Comparison of ENCODE assay signal across 28 cellular contexts in the genomic region with DNA sequence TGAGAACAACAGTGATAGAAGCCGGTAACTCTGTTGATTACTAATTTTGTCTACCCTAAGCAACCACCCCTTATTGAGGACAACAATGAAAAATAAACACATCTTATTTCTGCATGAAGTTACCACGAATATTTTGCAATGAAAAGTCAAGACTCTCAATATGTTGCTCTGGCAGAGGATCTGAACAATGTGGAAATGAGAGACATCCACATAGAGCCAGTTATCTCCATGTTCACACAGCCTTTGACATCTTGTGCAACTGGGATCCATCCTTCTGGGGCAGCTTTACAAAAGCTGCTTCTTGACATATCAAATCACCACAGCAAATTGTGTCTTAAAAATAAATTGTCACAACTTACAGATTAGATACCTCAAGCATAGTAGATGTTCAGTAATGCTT. TPM values are rescaled to one million over a fixed set of nuclear protein-coding genes. Genes with fewer than 3 reads are reported as not detected.
DNase-seq lines count a peak whose midpoint lies in the region; ATAC-seq, FAIRE-seq and TF ChIP-seq lines count a peak whose summit lies in the region.
"Had no signal": no experiment of that assay in that cellular context is flagged by ENCODE, and none has a peak within 500 bp of the region (broad histone marks: within the 10 kb centered on the region; RNA-seq: fewer than 3 reads in every experiment).

No MANE protein-coding gene starts in this region.

- H4K91ac ChIP-seq in trophoblast cell (ENCODE audit: low read depth, low read length), result no peak overlapping the region

- no peaks in the 10 kb centered on the region for H3K36me3 Mint-ChIP-seq in activated T-cell treated with anti-CD3 and anti-CD28 coated beads, Interleukin-2, amount 50 U/mL, for 4 hours (ENCODE audit: insufficient read depth)
- H3K36me3 Mint-ChIP-seq: CD4-positive, alpha-beta memory T cell had no signal

- dilution Hi-C loops in keratinocyte (cut with MboI; ENCODE audit: extremely low pct_ligation_motif_present, low sequenced_read_pairs), result no loop called here

- H2AK5ac ChIP-seq in trophoblast cell (ENCODE audit: low read length), result no peak overlapping the region

- no peaks in the 10 kb centered on the region for H3K27me3 Mint-ChIP-seq in activated T-cell treated with anti-CD3 and anti-CD28 coated beads, Interleukin-2, amount 50 U/mL, for 4 hours (ENCODE audit: low read depth)

- no peak overlapping the region for H4K12ac ChIP-seq in trophoblast cell (ENCODE audit: low read depth, low read length)

- H3K9me3 ChIP-seq in keratinocyte (ENCODE audit: control insufficient read depth, low read depth, low read length) (no peaks in the 10 kb centered on the region), upper lobe of right lung (no peaks in the 10 kb centered on the region), trophoblast cell (ENCODE audit: insufficient read depth, low read depth, low read length) (peaks cover 2% of the 10 kb centered on the region)
- H3K9me3 ChIP-seq: A549, HAP-1, SJCRH30 had no signal

- FAIRE-seq in keratinocyte (lab: Jason Lieb, UNC), result peak; percentile 41
- FAIRE-seq: A549, GM18507 had no signal

- H3K27ac ChIP-seq in keratinocyte (ENCODE audit: control insufficient read depth, insufficient read depth, low read length) (no peak overlapping the region), upper lobe of right lung (peak overlapping the region; percentile 59), trophoblast cell (ENCODE audit: low read depth, low read length) (no peak overlapping the region)
- H3K27ac ChIP-seq: A549, SJCRH30 had no signal

- H3K4me1 Mint-ChIP-seq in activated T-cell treated with anti-CD3 and anti-CD28 coated beads, Interleukin-2, amount 50 U/mL, for 4 hours (ENCODE audit: low read depth), result no peaks in the 10 kb centered on the region
- H3K4me1 Mint-ChIP-seq: CD4-positive, alpha-beta memory T cell had no signal

- peaks cover 0 to 4% of the 10 kb centered on the region in 2 experiments for H3K36me3 ChIP-seq in keratinocyte (ENCODE audit: control insufficient read depth in 2 of 2, extremely low read depth in 1 of 2, insufficient read depth in 2 of 2, low read length in 2 of 2)
- H3K36me3 ChIP-seq in upper lobe of right lung, result no peaks in the 10 kb centered on the region
- H3K36me3 ChIP-seq in trophoblast cell (ENCODE audit: control insufficient read depth in 1 of 2, insufficient read depth in 2 of 2, low read length in 2 of 2), result no peaks in the 10 kb centered on the region
- H3K36me3 ChIP-seq: HAP-1, SJCRH30 had no signal

- no peaks in the 10 kb centered on the region for H3K9me3 Mint-ChIP-seq in activated T-cell treated with anti-CD3 and anti-CD28 coated beads, Interleukin-2, amount 50 U/mL, for 4 hours
- H3K9me3 Mint-ChIP-seq: HFFc6 had no signal

- H3K79me1 ChIP-seq in trophoblast cell (ENCODE audit: low read length), result no peaks in the 10 kb centered on the region

- H3K4me3 Mint-ChIP-seq in activated T-cell treated with anti-CD3 and anti-CD28 coated beads, Interleukin-2, amount 50 U/mL, for 4 hours, result no peak overlapping the region
- H3K4me3 Mint-ChIP-seq: CD4-positive, alpha-beta memory T cell; HFFc6 had no signal

- no peak overlapping the region for H2BK120ac ChIP-seq in trophoblast cell (ENCODE audit: insufficient read depth, low read length, poor library complexity)

- intact Hi-C loops in upper lobe of right lung (cut with DNase I), result no loop called here

- WGBS in trophoblast cell (ENCODE audit: extremely low coverage, insufficient coverage, insufficient read length), result no CpG with 5 or more reads among the region's 2 CpGs

- no peaks in the 10 kb centered on the region for H3K79me2 ChIP-seq in keratinocyte (ENCODE audit: control insufficient read depth, insufficient read depth, low read length)
- H3K79me2 ChIP-seq in trophoblast cell (ENCODE audit: control insufficient read depth, insufficient read depth, low read length, poor library complexity), result no peaks in the 10 kb centered on the region

- H2BK5ac ChIP-seq in trophoblast cell (ENCODE audit: low read depth, low read length, poor library complexity), result no peak overlapping the region

- peaks cover 4% of the 10 kb centered on the region for H3K4me1 ChIP-seq in keratinocyte (ENCODE audit: control insufficient read depth, extremely low read depth, insufficient read depth, low read length)
- no peaks in the 10 kb centered on the region for H3K4me1 ChIP-seq in upper lobe of right lung
- H3K4me1 ChIP-seq in trophoblast cell (ENCODE audit: control insufficient read depth in 1 of 2, insufficient read depth in 2 of 2, low read length in 2 of 2), result no peaks in the 10 kb centered on the region
- H3K4me1 ChIP-seq: A549, HAP-1, SJCRH30 had no signal

- H3K4me2 ChIP-seq in keratinocyte (ENCODE audit: control insufficient read depth, extremely low read depth, insufficient read depth, low read depth, low read length) (no peak overlapping the region), trophoblast cell (ENCODE audit: low read length) (no peak overlapping the region)
- H3K4me2 ChIP-seq: A549 had no signal

- H3K23ac ChIP-seq in trophoblast cell (ENCODE audit: low read length), result no peak overlapping the region

- DNase-seq in amniotic epithelial cell (ENCODE audit: low read depth) (peak; percentile 46), choroid plexus epithelial cell (ENCODE audit: low read depth) (peak; percentile 85), keratinocyte (ENCODE audit: low read depth, low spot score) (no peak), upper lobe of right lung (no peak), dermis blood vessel endothelial cell (no peak), trophoblast cell (no peak)
- no peak for DNase-seq in activated T-cell treated with anti-CD3 and anti-CD28 coated beads, Interleukin-2, amount 50 U/mL, for 4 hours
- DNase-seq: C1 segment of cervical spinal cord; CD4-positive, alpha-beta memory T cell; COR-L47; DMS53; GOT3; HFFc6; KBM-7; NCI-H1105 treated with DMSO at 0.1 percent for 48 hours; NCI-H146; NCI-H1930; NCI-H2107; NCI-H446; NCI-H524 treated with DMSO at 0.1 percent for 48 hours; NCI-H774; PC-3; SJCRH30 had no signal

- no peak overlapping the region for H3K4ac ChIP-seq in trophoblast cell (ENCODE audit: low read depth, low read length)

- no peak overlapping the region for H3K18ac ChIP-seq in trophoblast cell (ENCODE audit: low read length)

- no peak overlapping the region for H2AFZ ChIP-seq in keratinocyte (ENCODE audit: control insufficient read depth, low read length)
- no peak overlapping the region for H2AFZ ChIP-seq in trophoblast cell (ENCODE audit: insufficient read depth, low read length, poor library complexity)

- H3K27me3 ChIP-seq in keratinocyte (ENCODE audit: control insufficient read depth, extremely low read depth, insufficient read depth, low read length), result no peaks in the 10 kb centered on the region
- no peaks in the 10 kb centered on the region for H3K27me3 ChIP-seq in upper lobe of right lung
- no peaks in the 10 kb centered on the region for H3K27me3 ChIP-seq in trophoblast cell (ENCODE audit: insufficient read depth, low read length)
- H3K27me3 ChIP-seq: SJCRH30 had no signal

- no peak for ATAC-seq in upper lobe of right lung
- ATAC-seq in activated T-cell treated with anti-CD3 and anti-CD28 coated beads, Interleukin-2, amount 50 U/mL, for 4 hours, result no peak
- ATAC-seq: A549, PC-3 had no signal

- H4K8ac ChIP-seq in trophoblast cell (ENCODE audit: low read depth, low read length), result no peak overlapping the region

- H4K20me1 ChIP-seq in keratinocyte (ENCODE audit: control insufficient read depth, extremely low read depth, insufficient read depth, low read length), result no peaks in the 10 kb centered on the region

- H3K14ac ChIP-seq in trophoblast cell (ENCODE audit: low read length), result no peak overlapping the region

- H3K9ac ChIP-seq in keratinocyte (ENCODE audit: control insufficient read depth, extremely low read depth, insufficient read depth, low read length), result no peak overlapping the region
- no peak overlapping the region for H3K9ac ChIP-seq in trophoblast cell (ENCODE audit: low read length)

- H3K9me1 ChIP-seq in keratinocyte (ENCODE audit: control insufficient read depth, extremely low read depth, insufficient read depth, low read length), result no peaks in the 10 kb centered on the region

- TF ChIP-seq CTCF in choroid plexus epithelial cell (conservative IDR thresholded peaks at IDR 0.05; ENCODE audit: low read depth, low read length) (no peak), keratinocyte (optimal IDR thresholded peaks at IDR 0.05 in 1 of 3, IDR thresholded peaks at IDR 0.05 in 1 of 3, conservative IDR thresholded peaks at IDR 0.05 in 1 of 3; ENCODE audit: extremely low read depth in 1 of 3, insufficient read depth in 2 of 3, low read length in 3 of 3) (no peak), upper lobe of right lung (IDR thresholded peaks at IDR 0.05) (no peak)

- H3K4me3 ChIP-seq in choroid plexus epithelial cell (ENCODE audit: low read depth, low read length) (no peak overlapping the region), keratinocyte (ENCODE audit: control insufficient read depth in 2 of 3, extremely low read depth in 1 of 3, insufficient read depth in 2 of 3, low read depth in 1 of 3, low read length in 3 of 3) (no peak overlapping the region), upper lobe of right lung (no peak overlapping the region), trophoblast cell (ENCODE audit: low read depth, low read length) (no peak overlapping the region)
- H3K4me3 ChIP-seq: A549, HAP-1, SJCRH30 had no signal

- no peak overlapping the region for H2BK12ac ChIP-seq in trophoblast cell (ENCODE audit: low read length)

RNA-seq across cellular contexts. Expression of a gene that starts 10.2 kb away (rescaled TPM):
- 5.5 to 7.8 TPM (median 6.1 TPM) in 3 replicates for polyA plus RNA-seq in keratinocyte
- polyA plus RNA-seq in keratinocyte (2011; ENCODE audit: low read depth), result 0.20 TPM
- 1.9 and 3.3 TPM in 2 replicates for polyA plus RNA-seq in keratinocyte (2011; cell fraction: cytosol; rRNA removed)
- polyA plus RNA-seq in keratinocyte (2011; cell fraction: nucleus; rRNA removed), result 8.6 and 8.9 TPM in 2 replicates
- 0.35 and 3.4 TPM in 2 replicates for polyA plus RNA-seq in keratinocyte (2012; ENCODE audit: low replicate concordance)
- 4.2 to 13.2 TPM (median 5.1 TPM) in 3 replicates for polyA minus RNA-seq in keratinocyte
- polyA minus RNA-seq in keratinocyte (2011; cell fraction: cytosol; rRNA and poly(A)+ RNA removed), result 3.5 TPM
- polyA minus RNA-seq in keratinocyte (2011; cell fraction: nucleus; rRNA and poly(A)+ RNA removed), result 9.5 and 15.4 TPM in 2 replicates
- total RNA-seq in upper lobe of right lung (28.3 TPM), dermis blood vessel endothelial cell (0.19 TPM in 1 of 2 replicates, not detected in the other)
- 2.8 and 3.3 TPM in 2 replicates for polyA plus RNA-seq in trophoblast cell (2013)
- total RNA-seq in activated T-cell treated with anti-CD3 and anti-CD28 coated beads, Interleukin-2, amount 50 U/mL, for 4 hours, result under 1 TPM in 1 of 3 donors, not detected in 2; 0.25 TPM
- total RNA-seq: CD4-positive, alpha-beta memory T cell; G401; MCF 10A had no signal
- polyA plus RNA-seq: CD4-positive, alpha-beta memory T cell had no signal

Comparison
In these comparisons a context has a peak if more than half of its experiments do, and no peak if none do; other contexts are left out.
1. DNase-seq: peak in amniotic epithelial cell (single experiment) and choroid plexus epithelial cell (single experiment); none in keratinocyte (single experiment), upper lobe of right lung (single experiment), dermis blood vessel endothelial cell (single experiment), trophoblast cell (0 of 2) and activated T-cell treated with anti-CD3 and anti-CD28 coated beads, Interleukin-2, amount 50 U/mL, for 4 hours (single experiment).
2. RNA of a gene that starts 10.2 kb away (total RNA-seq): 28.3 TPM in upper lobe of right lung (single experiment); 0.25 TPM in activated T-cell treated with anti-CD3 and anti-CD28 coated beads, Interleukin-2, amount 50 U/mL, for 4 hours and 0.19 TPM in dermis blood vessel endothelial cell; every median in the first group is over 10 times any median in the second.